Comparison of ENCODE assay signal across 8 cellular contexts in the genomic region with DNA sequence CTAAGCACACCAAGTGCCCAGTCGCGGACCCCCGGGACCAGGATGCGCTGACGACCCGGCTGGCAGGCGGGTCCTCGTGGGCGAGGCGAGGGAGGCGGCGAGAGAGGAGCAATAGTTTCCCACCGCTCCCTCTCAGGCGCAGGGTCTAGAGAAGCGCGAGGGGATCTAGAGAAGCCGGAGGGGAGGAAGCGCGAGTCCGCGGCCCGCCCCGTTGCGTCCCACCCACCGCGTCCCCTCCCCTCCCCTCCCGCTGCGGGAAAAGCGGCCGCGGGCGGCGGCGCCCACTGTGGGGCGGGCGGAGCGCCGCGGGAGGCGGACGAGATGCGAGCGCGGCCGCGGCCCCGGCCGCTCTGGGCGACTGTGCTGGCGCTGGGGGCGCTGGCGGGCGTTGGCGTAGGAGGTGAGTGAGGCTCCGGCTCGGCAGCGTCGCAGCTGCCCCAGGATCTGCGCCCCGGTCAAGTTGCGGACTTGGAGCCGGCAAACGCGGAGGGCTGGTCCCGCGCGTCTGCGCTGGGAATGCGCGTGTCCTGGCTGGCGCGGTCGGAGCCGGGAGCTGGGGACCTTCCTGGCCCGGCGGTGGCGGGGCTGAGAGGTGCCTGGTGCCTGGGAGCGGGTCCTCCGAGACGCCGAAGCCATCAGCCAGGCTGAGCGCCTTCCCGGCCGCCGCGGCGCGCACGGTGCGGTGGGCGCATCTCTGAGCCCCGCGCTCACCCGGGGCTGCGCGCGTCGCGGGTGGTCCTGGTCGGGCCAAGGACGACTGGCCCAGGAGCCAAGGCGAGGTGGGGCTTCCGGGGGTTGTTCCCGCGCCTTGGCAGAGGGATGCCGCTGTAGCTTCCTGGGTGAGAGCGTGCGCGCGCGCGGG. TPM values are rescaled to one million over a fixed set of nuclear protein-coding genes. Genes with fewer than 3 reads are reported as not detected.
DNase-seq lines count a peak whose midpoint lies in the region; FAIRE-seq and TF ChIP-seq lines count a peak whose summit lies in the region.

A gene (plus strand): TSS at position 287 of the 862 bp plus-strand sequence. CDS start 35 bp downstream, at position 322.

- no peaks in the 10 kb centered on the region for H3K9me1 ChIP-seq in keratinocyte (ENCODE audit: control insufficient read depth, extremely low read depth, insufficient read depth, low read length)

- H2AFZ ChIP-seq in keratinocyte (ENCODE audit: control insufficient read depth, low read length) = peak within 1 kb of the TSS; percentile 60

- H4K20me1 ChIP-seq in keratinocyte (ENCODE audit: control insufficient read depth, extremely low read depth, insufficient read depth, low read length) = no peaks in the 10 kb centered on the region

- no peak within 1 kb of the TSS for H3K9ac ChIP-seq in keratinocyte (ENCODE audit: control insufficient read depth, extremely low read depth, insufficient read depth, low read length)

- H3K36me3 Mint-ChIP-seq in HFFc6 (ENCODE audit: low read depth) = no peaks in the 10 kb centered on the region

- H3K27ac ChIP-seq in VCaP (no peak within 1 kb of the TSS; the same call in 1 of the 2 replicates), breast epithelium (peak within 1 kb of the TSS; percentile 56 to 90), keratinocyte (ENCODE audit: control insufficient read depth, insufficient read depth, low read length) (no peak within 1 kb of the TSS)

- H3K27me3 Mint-ChIP-seq in HFFc6 (ENCODE audit: insufficient read depth) = no peaks in the 10 kb centered on the region; the same call in 1 of the 2 replicates

- peak; percentile 90 for DNase-seq in GM10266 (ENCODE audit: extremely low spot score)
- peak; percentile 66 for DNase-seq in HFFc6
- DNase-seq in NCI-H1105 (lab: John Stamatoyannopoulos, UW) = peak; percentile 25
- DNase-seq in breast epithelium (ENCODE audit: low spot score in 2 of 2) = peak; percentile 51 to 75
- no peak for DNase-seq in keratinocyte (ENCODE audit: low read depth, low spot score)
- DNase-seq in stimulated activated CD4-positive, alpha-beta T cell treated with anti-CD3 and anti-CD28 coated beads, Interleukin-15, amount 100 ng/mL, for 1 hour (ENCODE audit: low read depth in 1 of 2, low spot score in 1 of 2) = peak; percentile 26 to 40
- DNase-seq in NCI-H446 treated with DMSO at 0.1 percent for 48 hours (lab: John Stamatoyannopoulos, UW) = no peak

- H3K27me3 ChIP-seq in breast epithelium (no peaks in the 10 kb centered on the region), keratinocyte (ENCODE audit: control insufficient read depth, extremely low read depth, insufficient read depth, low read length) (peaks cover 58% of the 10 kb centered on the region)

- peak; percentile 75 for TF ChIP-seq CTCF in GM10266 (IDR thresholded peaks at IDR 0.05; ENCODE audit: control insufficient read depth, insufficient read depth, low read depth, missing control alignments)
- peak; percentile 67 for TF ChIP-seq CTCF in HFFc6 (IDR thresholded peaks at IDR 0.05)
- peak; percentile 80 for TF ChIP-seq CTCF in VCaP (conservative IDR thresholded peaks at IDR 0.05)
- peak in 1 of 3 donors; percentile 34 for TF ChIP-seq CTCF in breast epithelium (IDR thresholded peaks at IDR 0.05)
- peak in 1 of 3 experiments; percentile 55 for TF ChIP-seq CTCF in keratinocyte (optimal IDR thresholded peaks at IDR 0.05 in 1 of 3, IDR thresholded peaks at IDR 0.05 in 1 of 3, conservative IDR thresholded peaks at IDR 0.05 in 1 of 3; ENCODE audit: extremely low read depth in 1 of 3, insufficient read depth in 2 of 3, low read length in 3 of 3)

- H3K4me1 ChIP-seq in breast epithelium (peaks cover 4% of the 10 kb centered on the region in 2 donors), keratinocyte (ENCODE audit: control insufficient read depth, extremely low read depth, insufficient read depth, low read length) (peaks cover 12% of the 10 kb centered on the region)

- H3K4me1 Mint-ChIP-seq in HFFc6 (ENCODE audit: low read depth) = peaks cover 50% of the 10 kb centered on the region

- no peaks in the 10 kb centered on the region for H3K9me3 Mint-ChIP-seq in HFFc6

- H3K4me3 Mint-ChIP-seq in HFFc6 = peak within 1 kb of the TSS; percentile 94

- H3K79me2 ChIP-seq in keratinocyte (ENCODE audit: control insufficient read depth, insufficient read depth, low read length) = no peaks in the 10 kb centered on the region

- no peak for FAIRE-seq in keratinocyte (lab: Jason Lieb, UNC)

- intact Hi-C loops in breast epithelium (cut with DNase I; ENCODE audit: low total_unique reads) = no loop called here

- H3K9me3 ChIP-seq in breast epithelium (no peaks in the 10 kb centered on the region), keratinocyte (ENCODE audit: control insufficient read depth, low read depth, low read length) (no peaks in the 10 kb centered on the region)

- H3K36me3 ChIP-seq in breast epithelium (no peaks in the 10 kb centered on the region), keratinocyte (ENCODE audit: control insufficient read depth in 2 of 2, extremely low read depth in 1 of 2, insufficient read depth in 2 of 2, low read length in 2 of 2) (no peaks in the 10 kb centered on the region)

- H3K4me3 ChIP-seq in breast epithelium = peak within 1 kb of the TSS; percentile 67 to 98 (median 79)
- peak within 1 kb of the TSS; percentile 40 to 57 (median 57) for H3K4me3 ChIP-seq in keratinocyte (ENCODE audit: control insufficient read depth in 2 of 3, extremely low read depth in 1 of 3, insufficient read depth in 2 of 3, low read depth in 1 of 3, low read length in 3 of 3)

- dilution Hi-C loops in keratinocyte (cut with MboI; ENCODE audit: extremely low pct_ligation_motif_present, low sequenced_read_pairs) = no loop called here

- TF ChIP-seq POLR2A in breast epithelium (IDR thresholded peaks at IDR 0.05) = no peak

- H3K4me2 ChIP-seq in keratinocyte (ENCODE audit: control insufficient read depth, extremely low read depth, insufficient read depth, low read depth, low read length) = peak within 1 kb of the TSS; percentile 82

- no peak within 1 kb of the TSS for H3K27ac Mint-ChIP-seq in HFFc6

RNA-seq across cellular contexts. Expression of the gene that starts here (rescaled TPM):
- total RNA-seq in HFFc6 (2021; fragmentation: NEBNext Ultra II Directional; extraction: Animal tissue kit (Norgen Biotek cat#: 25700)) = 1 to 10 TPM; 2.2 to 4.1 (median 2.9) TPM
- total RNA-seq in breast epithelium = 10 to 100 TPM in 2 of 3 donors, 1 to 10 TPM in 1; 3.8 to 29.8 (median 14.6) TPM
- polyA plus RNA-seq in keratinocyte = not detected in 3 replicates
- not detected for polyA plus RNA-seq in keratinocyte (2011; ENCODE audit: low read depth)
- polyA plus RNA-seq in keratinocyte (2011; cell fraction: cytosol; rRNA removed) = not detected in 2 replicates
- 0.21 TPM in 1 of 2 replicates, not detected in the other for polyA plus RNA-seq in keratinocyte (2011; cell fraction: nucleus; rRNA removed)
- polyA plus RNA-seq in keratinocyte (2012; ENCODE audit: low replicate concordance) = not detected in 2 replicates
- not detected in 3 replicates for polyA minus RNA-seq in keratinocyte
- polyA minus RNA-seq in keratinocyte (2011; cell fraction: cytosol; rRNA and poly(A)+ RNA removed) = not detected
- polyA minus RNA-seq in keratinocyte (2011; cell fraction: nucleus; rRNA and poly(A)+ RNA removed) = 0.63 TPM in 1 of 2 replicates, not detected in the other

Comparison
In these comparisons a context has a peak if more than half of its experiments do, and no peak if none do; other contexts are left out.
1. DNase-seq: peak in GM10266 (single experiment), HFFc6 (single experiment), NCI-H1105 (single experiment), breast epithelium (2 of 2) and stimulated activated CD4-positive, alpha-beta T cell treated with anti-CD3 and anti-CD28 coated beads, Interleukin-15, amount 100 ng/mL, for 1 hour (2 of 2); none in keratinocyte (single experiment) and NCI-H446 treated with DMSO at 0.1 percent for 48 hours (single experiment).
2. H3K27ac ChIP-seq: peak in breast epithelium (2 of 2); none in VCaP (single experiment) and keratinocyte (single experiment).